In the genomic region with DNA sequence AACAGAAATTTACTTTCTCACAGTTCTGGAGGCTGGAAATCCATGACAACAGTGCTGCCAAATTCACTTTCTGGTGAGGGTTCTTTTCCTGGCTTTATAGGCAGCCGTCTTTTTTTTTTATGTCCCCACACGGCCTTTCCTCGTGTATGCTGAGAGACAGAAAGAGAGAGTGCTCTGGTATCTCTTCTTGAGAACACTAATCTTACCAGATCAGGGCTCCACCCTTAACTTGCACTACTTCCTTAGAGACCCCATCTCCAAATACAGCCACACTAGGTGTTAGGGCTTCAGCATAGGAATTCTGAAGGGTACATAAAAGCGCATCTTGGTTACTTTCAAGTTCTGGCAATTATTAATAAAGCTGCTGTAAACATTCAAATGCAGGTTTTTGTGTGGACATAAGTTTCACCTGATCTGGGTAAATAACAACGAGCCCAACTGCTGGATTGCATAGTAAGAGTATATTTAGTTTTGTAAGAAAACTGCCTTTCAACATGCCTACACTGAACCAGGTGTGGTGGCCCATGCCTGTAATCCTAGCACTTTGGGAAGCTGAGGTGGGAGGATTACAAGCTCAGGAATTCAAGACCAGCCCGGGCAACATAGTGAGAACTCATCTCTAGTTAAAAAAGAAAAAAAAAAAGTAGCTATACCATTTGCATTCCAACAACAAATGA, we compare ENCODE assay signal across 17 cellular contexts. TPM values are rescaled to one million over a fixed set of nuclear protein-coding genes. Genes with fewer than 3 reads are reported as not detected.
DNase-seq lines count a peak whose midpoint lies in the region; ATAC-seq, FAIRE-seq and TF ChIP-seq lines count a peak whose summit lies in the region.
"Had no signal": no experiment of that assay in that cellular context is flagged by ENCODE, and none has a peak within 500 bp of the region (broad histone marks: within the 10 kb centered on the region; RNA-seq: fewer than 3 reads in every experiment).

No MANE protein-coding gene starts in this region.

- in situ Hi-C loops in HepG2 (cut with HindIII; ENCODE audit: extremely low pct_ligation_motif_present, low pct_unique_long_range_greater_than_20kb), result no loop called here

- H3K27me3 ChIP-seq in HepG2 (ENCODE audit: control insufficient read depth in 1 of 2, insufficient read depth in 2 of 2, low read length in 2 of 2), result no peaks in the 10 kb centered on the region; a peak in 1 of 5 replicates
- no peaks in the 10 kb centered on the region for H3K27me3 ChIP-seq in right lobe of liver
- no peaks in the 10 kb centered on the region for H3K27me3 ChIP-seq in H1 (replicated peaks in 1 of 4; ENCODE audit: control insufficient read depth in 3 of 4, extremely low read depth in 1 of 4, insufficient read depth in 3 of 4, low read length in 3 of 4)
- no peaks in the 10 kb centered on the region for H3K27me3 ChIP-seq in trophoblast cell (ENCODE audit: insufficient read depth, low read length)
- H3K27me3 ChIP-seq: BLaER1 treated with 17β-estradiol and CSF1 and Interleukin-3, amounts not matched to agents 10 nM and 100 nM had no signal

- no peak overlapping the region for H2BK12ac ChIP-seq in H1 (ENCODE audit: low read depth, low read length)
- H2BK12ac ChIP-seq in trophoblast cell (ENCODE audit: low read length), result no peak overlapping the region

- H4K20me1 ChIP-seq in HepG2 (ENCODE audit: insufficient read depth, low read length), result no peaks in the 10 kb centered on the region
- H4K20me1 ChIP-seq in H1 (replicated peaks in 1 of 2; ENCODE audit: control insufficient read depth in 1 of 2, insufficient read depth in 2 of 2, low read length in 2 of 2), result no peaks in the 10 kb centered on the region
- H4K20me1 ChIP-seq: BLaER1 treated with 17β-estradiol and CSF1 and Interleukin-3, amounts not matched to agents 10 nM and 100 nM had no signal

- H3K14ac ChIP-seq in H1 (ENCODE audit: insufficient read length), result no peak overlapping the region
- no peak overlapping the region for H3K14ac ChIP-seq in trophoblast cell (ENCODE audit: low read length)

- 19% methylated on average over 6 of the region's 6 CpGs for WGBS in HepG2 (ENCODE audit: low lambda C conversion rate)
- WGBS in right lobe of liver (ENCODE audit: insufficient coverage, low coverage, low lambda C conversion rate, missing lambda C conversion rate), result 52% methylated on average over 5 of the region's 6 CpGs
- 88% methylated on average over 6 of the region's 6 CpGs; no CpG with 5 or more reads in 1 of the 2 experiments for whole genome bisulfite sequencing in H1 (ENCODE audit: extremely low coverage in 1 of 2, insufficient coverage in 1 of 2, insufficient read length in 1 of 2, insufficient replicate concordance in 2 of 2, low coverage in 1 of 2, low lambda C conversion rate in 2 of 2, missing lambda C conversion rate in 1 of 2), 2 experiments
- WGBS in trophoblast cell (ENCODE audit: extremely low coverage, insufficient coverage, insufficient read length), result no CpG with 5 or more reads among the region's 6 CpGs

- no peak for TF ChIP-seq CTCF in HepG2 (CRISPR knock-in tag; IDR thresholded peaks at IDR 0.05)
- no peak for TF ChIP-seq CTCF in right lobe of liver (IDR thresholded peaks at IDR 0.05)
- no peak for TF ChIP-seq CTCF in H1 (IDR thresholded peaks at IDR 0.05; ENCODE audit: control extremely low read depth in 1 of 3, insufficient read depth in 1 of 3, low read depth in 1 of 3, low read length in 3 of 3)

- peak overlapping the region; percentile 47 for H3K4me2 ChIP-seq in HepG2 (ENCODE audit: low read depth, low read length)
- no peak overlapping the region for H3K4me2 ChIP-seq in H1 (ENCODE audit: insufficient read depth in 1 of 2, low read depth in 2 of 2, low read length in 2 of 2)
- no peak overlapping the region for H3K4me2 ChIP-seq in trophoblast cell (ENCODE audit: low read length)
- H3K4me2 ChIP-seq: BLaER1 treated with 17β-estradiol and CSF1 and Interleukin-3, amounts not matched to agents 10 nM and 100 nM had no signal

- CTCF ChIA-PET in HepG2 (lab: Yijun Ruan, JAX; ENCODE audit: low intra/inter-chr PET ratio, low total read pairs) (no interaction called here), H1 (lab: Charles Lee; ENCODE audit: partially characterized antibody) (interaction anchor here (0.6 to 1.9 kb wide), 3 partner anchors 69 to 227 kb away, joined by 3 to 11 read pairs (median 3); no protein-coding TSS in a partner anchor)

- H4K91ac ChIP-seq in H1 (replicated peaks; ENCODE audit: insufficient read length, low read length) (no peak overlapping the region), trophoblast cell (ENCODE audit: low read depth, low read length) (no peak overlapping the region)

- H3K23me2 ChIP-seq in H1 (ENCODE audit: low read depth, low read length), result no peaks in the 10 kb centered on the region

- TF ChIP-seq POLR2A in HepG2 (IDR thresholded peaks at IDR 0.05; ENCODE audit: insufficient read depth in 1 of 2, low read depth in 2 of 2, low read length in 2 of 2) (no peak), right lobe of liver (IDR thresholded peaks at IDR 0.05) (no peak), H1 (IDR thresholded peaks at IDR 0.05; ENCODE audit: control extremely low read depth in 1 of 2, low read depth in 2 of 2, low read length in 2 of 2) (no peak)

- H2AFZ ChIP-seq in HepG2 (ENCODE audit: low read length) (no peak overlapping the region), H1 (ENCODE audit: low read length) (no peak overlapping the region), trophoblast cell (ENCODE audit: insufficient read depth, low read length, poor library complexity) (no peak overlapping the region)

- H3K79me1 ChIP-seq in H1 (ENCODE audit: low read depth, low read length) (no peaks in the 10 kb centered on the region), trophoblast cell (ENCODE audit: low read length) (peaks cover 14% of the 10 kb centered on the region)

- no peak overlapping the region for H4K12ac ChIP-seq in trophoblast cell (ENCODE audit: low read depth, low read length)

- FAIRE-seq in HepG2 (lab: Jason Lieb, UNC), result no peak
- FAIRE-seq in H1 (lab: Jason Lieb, UNC), result no peak
- FAIRE-seq: GM12878 had no signal

- H3K4me1 ChIP-seq in HepG2 (ENCODE audit: insufficient read depth, low read length), result peaks cover 64% of the 10 kb centered on the region
- H3K4me1 ChIP-seq in right lobe of liver, result no peaks in the 10 kb centered on the region
- H3K4me1 ChIP-seq in H1 (replicated peaks in 1 of 4; ENCODE audit: control insufficient read depth in 3 of 4, insufficient read depth in 4 of 4, low read length in 3 of 4), result peaks cover 0 to 7% (median 0%) of the 10 kb centered on the region in 4 experiments; a peak in 2 of 7 replicates
- H3K4me1 ChIP-seq in trophoblast cell (ENCODE audit: control insufficient read depth in 1 of 2, insufficient read depth in 2 of 2, low read length in 2 of 2), result peaks cover 2 to 6% of the 10 kb centered on the region in 2 experiments
- H3K4me1 ChIP-seq: HAP-1 had no signal

- no peak overlapping the region for H2BK20ac ChIP-seq in H1 (ENCODE audit: low read length)

- no peak overlapping the region for H3K23ac ChIP-seq in H1 (ENCODE audit: insufficient read length)
- no peak overlapping the region for H3K23ac ChIP-seq in trophoblast cell (ENCODE audit: low read length)

- peak overlapping the region; percentile 39 for H2BK120ac ChIP-seq in H1 (replicated peaks; ENCODE audit: low read depth, low read length)
- H2BK120ac ChIP-seq in trophoblast cell (ENCODE audit: insufficient read depth, low read length, poor library complexity), result no peak overlapping the region

- BruUV-seq in HepG2 (replicated peaks; lab: Mats Ljungman, UMichigan), result no TSS peak

- H3K9me3 ChIP-seq in HepG2 (ENCODE audit: low read length) (peaks cover 8% of the 10 kb centered on the region), right lobe of liver (no peaks in the 10 kb centered on the region), H1 (ENCODE audit: insufficient read depth in 2 of 2, low read depth in 1 of 2, low read length in 1 of 2) (peaks cover 0 to 6% of the 10 kb centered on the region in 2 experiments; a peak in 1 of 4 replicates), trophoblast cell (ENCODE audit: insufficient read depth, low read depth, low read length) (no peaks in the 10 kb centered on the region)
- H3K9me3 ChIP-seq: HAP-1 had no signal

- TF ChIP-seq EP300 in HepG2 (IDR thresholded peaks at IDR 0.05; ENCODE audit: low read depth in 2 of 2, low read length in 2 of 2), result peak in 1 of 2 experiments; percentile 82; a peak in 2 of 4 replicates
- peak; percentile 36; the same call in 1 of the 2 replicates for TF ChIP-seq EP300 in HepG2 (CRISPR knock-in tag; IDR thresholded peaks at IDR 0.05; ENCODE audit: borderline replicate concordance)
- no peak for TF ChIP-seq EP300 in H1 (IDR thresholded peaks at IDR 0.05; ENCODE audit: borderline replicate concordance in 1 of 2, low read depth in 2 of 2, low read length in 2 of 2)

- no peak overlapping the region for H3K18ac ChIP-seq in H1 (ENCODE audit: extremely low read depth, low read length)
- no peak overlapping the region for H3K18ac ChIP-seq in trophoblast cell (ENCODE audit: low read length)

- no peak overlapping the region for H4K5ac ChIP-seq in H1 (ENCODE audit: insufficient read length, low read depth, low read length)

- H3K56ac ChIP-seq in H1 (replicated peaks; ENCODE audit: insufficient read length, low read depth, low read length), result no peak overlapping the region

- POLR2A ChIA-PET in HepG2 (lab: Yijun Ruan, JAX) (interaction anchor here (0.8 to 5.3 kb wide), 5 partner anchors 10 to 70 kb away, joined by 3 to 27 read pairs (median 4); no protein-coding TSS in a partner anchor), H1 (lab: Charles Lee; ENCODE audit: partially characterized antibody) (interaction anchor here (1.3 kb wide), 1 partner anchor 28 kb away, joined by 3 read pairs; no protein-coding TSS in a partner anchor)

- ATAC-seq in HepG2, result peak; percentile 54
- ATAC-seq in right lobe of liver, result no peak
- no peak for ATAC-seq in HG03571 (IDR thresholded peaks at IDR 0.05; ENCODE audit: unreplicated experiment)
- ATAC-seq: GM12878 had no signal

- H4K8ac ChIP-seq in H1 (ENCODE audit: extremely low read depth, insufficient read depth, low read length) (no peak overlapping the region), trophoblast cell (ENCODE audit: low read depth, low read length) (no peak overlapping the region)

- H2BK5ac ChIP-seq in H1 (ENCODE audit: low read depth, low read length) (no peak overlapping the region), trophoblast cell (ENCODE audit: low read depth, low read length, poor library complexity) (no peak overlapping the region)

- H2BK15ac ChIP-seq in H1 (ENCODE audit: low read length), result no peak overlapping the region

- DNase-seq in HepG2 (ENCODE audit: low spot score), result peak; percentile 80
- no peak for DNase-seq in right lobe of liver
- DNase-seq in H1 (ENCODE audit: low read depth in 1 of 2, low spot score in 2 of 2), result no peak
- DNase-seq in trophoblast cell, result peak; percentile 30 to 59
- DNase-seq in COLO829 (ENCODE audit: low spot score), result no peak
- no peak for DNase-seq in stimulated activated CD4-positive, alpha-beta T cell treated with anti-CD3 and anti-CD28 coated beads, Interleukin-2, amount 100 ng/mL, for 48 hours
- DNase-seq: 8988T; AML-193; Calu3; CD4-positive, CD25-positive, alpha-beta regulatory T cell; DMS 273 treated with DMSO at 0.1 percent for 48 hours; KBM-7 had no signal

- H3K4ac ChIP-seq in H1 (replicated peaks; ENCODE audit: insufficient read length, low read depth, low read length) (no peak overlapping the region), trophoblast cell (ENCODE audit: low read depth, low read length) (no peak overlapping the region)

- H2AK5ac ChIP-seq in H1 (ENCODE audit: low read depth, low read length) (no peak overlapping the region), trophoblast cell (ENCODE audit: low read length) (no peak overlapping the region)

- no peak overlapping the region; a peak in 1 of 6 replicates for H3K4me3 ChIP-seq in HepG2 (replicated peaks in 1 of 3; ENCODE audit: insufficient read depth in 1 of 3, low read depth in 2 of 3, low read length in 3 of 3)
- no peak overlapping the region for H3K4me3 ChIP-seq in right lobe of liver
- H3K4me3 ChIP-seq in H1 (ENCODE audit: extremely low read depth in 1 of 4, insufficient read depth in 2 of 4, low read depth in 3 of 4, low read length in 4 of 4), result no peak overlapping the region
- H3K4me3 ChIP-seq in trophoblast cell (ENCODE audit: low read depth, low read length), result no peak overlapping the region
- H3K4me3 ChIP-seq: BLaER1 treated with 17β-estradiol and CSF1 and Interleukin-3, amounts not matched to agents 10 nM and 100 nM; GM12878; HAP-1 had no signal

- TF ChIP-seq RAD21 in HepG2 (CRISPR knock-in tag; IDR thresholded peaks at IDR 0.05) (no peak), H1 (IDR thresholded peaks at IDR 0.05 in 1 of 2, conservative IDR thresholded peaks at IDR 0.05 in 1 of 2; ENCODE audit: low read depth in 2 of 2, low read length in 2 of 2) (no peak)

- H3K9ac ChIP-seq in HepG2 (ENCODE audit: insufficient read depth, low read depth, low read length) (peak overlapping the region; percentile 37; the same call in 1 of the 2 replicates), H1 (replicated peaks in 1 of 4; ENCODE audit: extremely low read depth in 1 of 4, low read depth in 3 of 4, low read length in 3 of 4) (no peak overlapping the region), trophoblast cell (ENCODE audit: low read length) (no peak overlapping the region)
- H3K9ac ChIP-seq: BLaER1 treated with 17β-estradiol and CSF1 and Interleukin-3, amounts not matched to agents 10 nM and 100 nM had no signal

- peaks cover 68% of the 10 kb centered on the region for H3K79me2 ChIP-seq in HepG2 (ENCODE audit: insufficient read depth, low read length)
- no peaks in the 10 kb centered on the region for H3K79me2 ChIP-seq in H1 (ENCODE audit: control insufficient read depth in 1 of 2, insufficient read depth in 2 of 2, low read length in 2 of 2)
- H3K79me2 ChIP-seq in trophoblast cell (ENCODE audit: control insufficient read depth, insufficient read depth, low read length, poor library complexity), result no peaks in the 10 kb centered on the region

- H3K27ac ChIP-seq in HepG2 (ENCODE audit: extremely low read length, insufficient read depth, low read length), result peak overlapping the region; percentile 87
- H3K27ac ChIP-seq in right lobe of liver, result no peak overlapping the region
- H3K27ac ChIP-seq in H1 (ENCODE audit: low read depth, low read length), result no peak overlapping the region
- H3K27ac ChIP-seq in trophoblast cell (ENCODE audit: low read depth, low read length), result no peak overlapping the region
- H3K27ac ChIP-seq: BLaER1 treated with 17β-estradiol and CSF1 and Interleukin-3, amounts not matched to agents 10 nM and 100 nM; HL-60 had no signal

- H3K36me3 ChIP-seq in HepG2 (replicated peaks in 1 of 2; ENCODE audit: control insufficient read depth in 1 of 2, insufficient read depth in 2 of 2, low read length in 2 of 2) (no peaks in the 10 kb centered on the region), right lobe of liver (no peaks in the 10 kb centered on the region), H1 (ENCODE audit: control insufficient read depth in 2 of 4, insufficient read depth in 4 of 4, low read length in 3 of 4) (no peaks in the 10 kb centered on the region), trophoblast cell (ENCODE audit: control insufficient read depth in 1 of 2, insufficient read depth in 2 of 2, low read length in 2 of 2) (no peaks in the 10 kb centered on the region)
- H3K36me3 ChIP-seq: HAP-1 had no signal

- intact Hi-C loops in HepG2 (cut with micrococcal nuclease; ENCODE audit: unreplicated experiment), result no loop called here
- intact Hi-C loops in right lobe of liver (cut with DNase I), result no loop called here

RNA-seq across cellular contexts. Expression of a gene that starts 8.2 kb away (rescaled TPM):
- 65.9 and 68.2 TPM in 2 replicates for total RNA-seq in HepG2 (2016; rRNA removed; fragmentation: Illumina TruSeq; extraction: Trizol)
- total RNA-seq in HepG2 (2016; cell fraction: cytosol; rRNA removed; fragmentation: Illumina TruSeq; extraction: Trizol; ENCODE audit: low read depth), result 19.8 and 25.6 TPM in 2 replicates
- 62.9 and 64.3 TPM in 2 replicates for total RNA-seq in HepG2 (2016; cell fraction: insoluble cytoplasmic fraction; rRNA removed; fragmentation: Illumina TruSeq; extraction: Trizol)
- total RNA-seq in HepG2 (2016; cell fraction: membrane; rRNA removed; fragmentation: Illumina TruSeq; extraction: Trizol), result 52.3 and 53.0 TPM in 2 replicates
- 69.0 and 75.5 TPM in 2 replicates for total RNA-seq in HepG2 (2016; cell fraction: nucleus; rRNA removed; fragmentation: Illumina TruSeq; extraction: Trizol)
- polyA plus RNA-seq in HepG2 (2011; rRNA removed), result 38.4 and 57.1 TPM in 2 replicates
- 20.6 and 24.8 TPM in 2 replicates for polyA plus RNA-seq in HepG2 (2011; cell fraction: cytosol; rRNA removed)
- 23.4 and 24.2 TPM in 2 replicates for polyA plus RNA-seq in HepG2 (2011; cell fraction: nucleus; rRNA removed)
- polyA plus RNA-seq in HepG2 (2012), result 55.8 and 60.8 TPM in 2 replicates
- polyA plus RNA-seq in HepG2 (2016; cell fraction: cytosol; fragmentation: Illumina TruSeq; extraction: Trizol; ENCODE audit: low read depth), result 8.4 and 10.0 TPM in 2 replicates
- polyA plus RNA-seq in HepG2 (2016; cell fraction: insoluble cytoplasmic fraction; fragmentation: Illumina TruSeq; extraction: Trizol; ENCODE audit: low read depth), result 47.9 and 50.9 TPM in 2 replicates
- polyA plus RNA-seq in HepG2 (2016; cell fraction: membrane; fragmentation: Illumina TruSeq; extraction: Trizol; ENCODE audit: low read depth), result 20.8 and 22.4 TPM in 2 replicates
- 84.6 and 86.9 TPM in 2 replicates for polyA plus RNA-seq in HepG2 (2016; cell fraction: nucleus; fragmentation: Illumina TruSeq; extraction: Trizol; ENCODE audit: insufficient read depth, low read depth)
- polyA minus RNA-seq in HepG2 (2011; rRNA and poly(A)+ RNA removed; ENCODE audit: low replicate concordance), result 3.2 and 24.2 TPM in 2 replicates
- 58.8 and 63.4 TPM in 2 replicates for polyA minus RNA-seq in HepG2 (2011; cell fraction: cytosol; rRNA and poly(A)+ RNA removed)
- polyA minus RNA-seq in HepG2 (2011; cell fraction: nucleus; rRNA and poly(A)+ RNA removed), result 176 and 229 TPM in 2 replicates
- 10 to 100 TPM; 10.1 to 16.6 (median 13.1) TPM for total RNA-seq in right lobe of liver
- total RNA-seq in H1 (2021; fragmentation: NEBNext Ultra II Directional; extraction: Animal tissue kit (Norgen Biotek cat#: 25700)), result 94.0 and 94.2 TPM in 2 replicates
- polyA plus RNA-seq in H1 (2011; rRNA removed), result 18.7 and 22.9 TPM in 2 replicates
- 26.6 TPM for polyA plus RNA-seq in H1 (2011; cell fraction: cytosol; rRNA removed)
- 14.5 TPM for polyA plus RNA-seq in H1 (2011; cell fraction: nucleus; rRNA removed)
- 24.9 to 57.2 TPM (median 35.1 TPM) in 4 replicates for polyA plus RNA-seq in H1 (2012, experiment 1 of 2)
- polyA plus RNA-seq in H1 (2012, experiment 2 of 2), result 6.7 TPM
- polyA plus RNA-seq in H1 (2013, experiment 1 of 2), result 54.7 TPM
- 60.5 TPM for polyA plus RNA-seq in H1 (2013, experiment 2 of 2)
- 28.4 and 53.6 TPM in 2 replicates for polyA minus RNA-seq in H1 (2011; rRNA and poly(A)+ RNA removed)
- polyA minus RNA-seq in H1 (2011; cell fraction: cytosol; rRNA and poly(A)+ RNA removed), result 28.0 TPM
- 86.1 TPM for polyA minus RNA-seq in H1 (2011; cell fraction: nucleus; rRNA and poly(A)+ RNA removed)
- 142 and 155 TPM in 2 replicates for polyA plus RNA-seq in trophoblast cell (2013)

Comparison
In these comparisons a context has a peak if more than half of its experiments do, and no peak if none do; other contexts are left out.
1. DNase-seq: peak in HepG2 (single experiment) and trophoblast cell (2 of 2); none in right lobe of liver (0 of 3), H1 (0 of 2), COLO829 (single experiment) and stimulated activated CD4-positive, alpha-beta T cell treated with anti-CD3 and anti-CD28 coated beads, Interleukin-2, amount 100 ng/mL, for 48 hours (0 of 2).